ENCODE assay signal across 35 cellular contexts in genomic region chrX:46762963-46763362, GRCh38.
"Had no signal": no experiment of that assay in that cellular context is flagged by ENCODE, and none has a peak within 500 bp of the region (broad histone marks: within the 10 kb centered on the region; RNA-seq: fewer than 3 reads in every experiment).

No MANE protein-coding gene starts in this region.

- H3K9me3 ChIP-seq: MG63 had no signal

- H3K27ac ChIP-seq: KMS-11 had no signal

- H3K4me2 ChIP-seq: KMS-11 had no signal

- H3K27me3 ChIP-seq: MG63 had no signal

- DNase-seq: Karpas-422, Kasumi-1, MG63, MM.1S, MV-4-11, NCI-H1048, NCI-H1092, NCI-H1092 treated with DMSO at 0.1 percent for 48 hours, NCI-H1105, NCI-H1105 treated with DMSO at 0.1 percent for 48 hours, NCI-H1417, NCI-H1417 treated with DMSO at 0.1 percent for 48 hours, NCI-H1436, NCI-H1436 treated with DMSO at 0.1 percent for 48 hours, NCI-H146, NCI-H1694, NCI-H1694 treated with DMSO at 0.1 percent for 48 hours, NCI-H187, NCI-H187 treated with DMSO at 0.1 percent for 48 hours, NCI-H1930, NCI-H2029, NCI-H2029 treated with DMSO at 0.1 percent for 48 hours, NCI-H2081, NCI-H2081 treated with DMSO at 0.1 percent for 48 hours, NCI-H2107, NCI-H2171, NCI-H2171 treated with DMSO at 0.1 percent for 48 hours, NCI-H2227 treated with DMSO at 0.1 percent for 48 hours, NCI-H226, NCI-H345, NCI-H446, NCI-H446 treated with DMSO at 0.1 percent for 48 hours, NCI-H510A, NCI-H510A treated with DMSO at 0.1 percent for 48 hours had no signal

- H3K4me3 ChIP-seq: MG63 had no signal

- H3K9ac ChIP-seq: KMS-11 had no signal

- H3K36me3 ChIP-seq: MG63 had no signal
